16 cellular contexts compared by ENCODE assay signal in genomic region chr11:14299921-14300320, GRCh38.
"Had no signal": no experiment of that assay in that cellular context is flagged by ENCODE, and none has a peak within 500 bp of the region (broad histone marks: within the 10 kb centered on the region; RNA-seq: fewer than 3 reads in every experiment).

No MANE protein-coding gene starts in this region.

- H3K4me3 Mint-ChIP-seq: activated CD4-positive, alpha-beta T cell treated with anti-CD3 and anti-CD28 coated beads, Interleukin-2, amount 10 ng/mL, durations not matched to agents 24 days and 14 days; activated CD8-positive, alpha-beta memory T cell treated with anti-CD3 and anti-CD28 coated beads, Interleukin-2, amount 10 ng/mL, durations not matched to agents 7 days and 5 days; activated CD8-positive, alpha-beta T cell treated with anti-CD3 and anti-CD28 coated beads for 36 hours; activated naive CD4-positive, alpha-beta T cell treated with anti-CD3 and anti-CD28 coated beads, Interleukin-2, amount 50 U/mL, for 24 hours; naive B cell; T-cell; T-helper 2 cell treated with Interferon-gamma antibody and Interleukin-4, amounts not matched to agents 5 μg/mL and 100 μg/mL, for 36 hours had no signal

- H3K36me3 Mint-ChIP-seq: activated naive CD4-positive, alpha-beta T cell treated with anti-CD3 and anti-CD28 coated beads, Interleukin-2, amount 50 U/mL, for 24 hours had no signal

- H3K27me3 ChIP-seq: brain microvascular endothelial cell, upper lobe of right lung had no signal

- H3K27me3 Mint-ChIP-seq: activated CD4-positive, alpha-beta T cell treated with anti-CD3 and anti-CD28 coated beads, Interleukin-2, amount 10 ng/mL, durations not matched to agents 24 days and 14 days; activated CD8-positive, alpha-beta memory T cell treated with anti-CD3 and anti-CD28 coated beads, Interleukin-2, amount 10 ng/mL, durations not matched to agents 7 days and 5 days; activated CD8-positive, alpha-beta T cell treated with anti-CD3 and anti-CD28 coated beads for 36 hours; activated naive CD4-positive, alpha-beta T cell treated with anti-CD3 and anti-CD28 coated beads, Interleukin-2, amount 50 U/mL, for 24 hours; naive B cell; progenitor cell of endocrine pancreas; T-cell had no signal

- H3K9me3 ChIP-seq: thoracic aorta, upper lobe of right lung had no signal

- H3K4me3 ChIP-seq: thoracic aorta, upper lobe of right lung had no signal

- H3K27ac Mint-ChIP-seq: activated CD4-positive, alpha-beta T cell treated with anti-CD3 and anti-CD28 coated beads, Interleukin-2, amount 10 ng/mL, durations not matched to agents 24 days and 14 days; activated CD8-positive, alpha-beta memory T cell treated with anti-CD3 and anti-CD28 coated beads, Interleukin-2, amount 10 ng/mL, durations not matched to agents 7 days and 5 days; activated CD8-positive, alpha-beta T cell treated with anti-CD3 and anti-CD28 coated beads for 36 hours; activated naive CD4-positive, alpha-beta T cell treated with anti-CD3 and anti-CD28 coated beads, Interleukin-2, amount 50 U/mL, for 24 hours; naive B cell; progenitor cell of endocrine pancreas; T-cell; T-helper 2 cell treated with Interferon-gamma antibody and Interleukin-4, amounts not matched to agents 5 μg/mL and 100 μg/mL, for 36 hours had no signal

- H3K36me3 ChIP-seq: brain microvascular endothelial cell, thoracic aorta, upper lobe of right lung had no signal

- DNase-seq: activated CD8-positive, alpha-beta T cell treated with anti-CD3 and anti-CD28 coated beads for 36 hours; activated effector memory CD4-positive, alpha-beta T cell treated with anti-CD3 and anti-CD28 coated beads, Interleukin-2, amount 50 U/mL, for 16 hours; central memory CD4-positive, alpha-beta T cell; mesendoderm; stimulated activated CD4-positive, alpha-beta T cell treated with anti-CD3 and anti-CD28 coated beads, Interleukin-4, amount 100 ng/mL, for 24 hours; upper lobe of right lung had no signal

- H3K9me3 Mint-ChIP-seq: activated CD4-positive, alpha-beta T cell treated with anti-CD3 and anti-CD28 coated beads, Interleukin-2, amount 10 ng/mL, durations not matched to agents 24 days and 14 days; activated CD8-positive, alpha-beta T cell treated with anti-CD3 and anti-CD28 coated beads for 36 hours; activated naive CD4-positive, alpha-beta T cell treated with anti-CD3 and anti-CD28 coated beads, Interleukin-2, amount 50 U/mL, for 24 hours; naive B cell; T-cell; T-helper 2 cell treated with Interferon-gamma antibody and Interleukin-4, amounts not matched to agents 5 μg/mL and 100 μg/mL, for 36 hours had no signal

- H3K27ac ChIP-seq: brain microvascular endothelial cell, thoracic aorta, upper lobe of right lung, VCaP had no signal
